In genomic region chrX:39016551-39016950, GRCh38 we compare ENCODE assay signal across 20 cellular contexts.
"Had no signal": no experiment of that assay in that cellular context is flagged by ENCODE, and none has a peak within 500 bp of the region (broad histone marks: within the 10 kb centered on the region; RNA-seq: fewer than 3 reads in every experiment).

No MANE protein-coding gene starts in this region.

- H3K27me3 ChIP-seq: colonic mucosa, foreskin keratinocyte, thyroid gland, vagina had no signal

- H3K4me1 ChIP-seq: colonic mucosa, foreskin keratinocyte, thyroid gland, vagina had no signal

- H3K9me3 ChIP-seq: colonic mucosa, left ventricle myocardium inferior, thyroid gland, vagina had no signal

- H3K9me3 Mint-ChIP-seq: activated naive CD8-positive, alpha-beta T cell treated with anti-CD3 and anti-CD28 coated beads for 36 hours; activated T-helper 1 cell treated with anti-CD3 and anti-CD28 coated beads, Interleukin-12 subunit alpha, Interleukin-12 subunit beta, Interleukin-2, Interleukin-4 antibody, amounts not matched to agents 30 ng/mL and 10 ng/mL and 1 ng/mL, durations not matched to agents 14 hours and 24 hours and 36 hours; stimulated activated effector memory CD8-positive, alpha-beta T cell treated with anti-CD3 and anti-CD28 coated beads, Interleukin-12 subunit alpha, Interleukin-12 subunit beta, amount 100 ng/mL, for 72 hours; WTC11 had no signal

- H3K27ac ChIP-seq: colonic mucosa, foreskin keratinocyte, left ventricle myocardium inferior, thyroid gland, vagina had no signal

- H3K27ac Mint-ChIP-seq: activated naive CD8-positive, alpha-beta T cell treated with anti-CD3 and anti-CD28 coated beads for 36 hours; activated T-helper 1 cell treated with anti-CD3 and anti-CD28 coated beads, Interleukin-12 subunit alpha, Interleukin-12 subunit beta, Interleukin-2, Interleukin-4 antibody, amounts not matched to agents 30 ng/mL and 10 ng/mL and 1 ng/mL, durations not matched to agents 14 hours and 24 hours and 36 hours; stimulated activated effector memory CD8-positive, alpha-beta T cell treated with anti-CD3 and anti-CD28 coated beads, Interleukin-12 subunit alpha, Interleukin-12 subunit beta, amount 100 ng/mL, for 72 hours; T-helper 17 cell; WTC11 had no signal

- DNase-seq: activated CD4-positive, alpha-beta T cell treated with anti-CD3 and anti-CD28 coated beads for 4 hours; activated CD8-positive, alpha-beta memory T cell treated with anti-CD3 and anti-CD28 coated beads for 24 hours; activated naive CD8-positive, alpha-beta T cell treated with anti-CD3 and anti-CD28 coated beads for 36 hours; amygdala; central memory CD4-positive, alpha-beta T cell; colonic mucosa; foreskin keratinocyte; glutamatergic neuron; left ventricle myocardium inferior; mesenchymal stem cell; stimulated activated CD4-positive, alpha-beta T cell treated with anti-CD3 and anti-CD28 coated beads, Interleukin-12 subunit alpha, Interleukin-12 subunit beta, amount 100 ng/mL, for 4 hours; stimulated activated CD4-positive, alpha-beta T cell treated with anti-CD3 and anti-CD28 coated beads, Interleukin-2, amount 100 ng/mL, for 24 hours; T-helper 17 cell; thyroid gland had no signal

- H3K4me3 ChIP-seq: colonic mucosa, left ventricle myocardium inferior, thyroid gland, vagina had no signal

- H3K4me3 Mint-ChIP-seq: activated naive CD8-positive, alpha-beta T cell treated with anti-CD3 and anti-CD28 coated beads for 36 hours; activated T-helper 1 cell treated with anti-CD3 and anti-CD28 coated beads, Interleukin-12 subunit alpha, Interleukin-12 subunit beta, Interleukin-2, Interleukin-4 antibody, amounts not matched to agents 30 ng/mL and 10 ng/mL and 1 ng/mL, durations not matched to agents 14 hours and 24 hours and 36 hours; brain; neural crest cell; stimulated activated effector memory CD8-positive, alpha-beta T cell treated with anti-CD3 and anti-CD28 coated beads, Interleukin-12 subunit alpha, Interleukin-12 subunit beta, amount 100 ng/mL, for 72 hours; T-helper 17 cell; WTC11 had no signal

- H3K36me3 Mint-ChIP-seq: activated naive CD8-positive, alpha-beta T cell treated with anti-CD3 and anti-CD28 coated beads for 36 hours; brain; stimulated activated effector memory CD8-positive, alpha-beta T cell treated with anti-CD3 and anti-CD28 coated beads, Interleukin-12 subunit alpha, Interleukin-12 subunit beta, amount 100 ng/mL, for 72 hours; WTC11 had no signal

- H3K36me3 ChIP-seq: colonic mucosa, left ventricle myocardium inferior, thyroid gland, vagina had no signal

- H3K27me3 Mint-ChIP-seq: activated naive CD8-positive, alpha-beta T cell treated with anti-CD3 and anti-CD28 coated beads for 36 hours had no signal

- H3K4me1 Mint-ChIP-seq: activated naive CD8-positive, alpha-beta T cell treated with anti-CD3 and anti-CD28 coated beads for 36 hours; stimulated activated effector memory CD8-positive, alpha-beta T cell treated with anti-CD3 and anti-CD28 coated beads, Interleukin-12 subunit alpha, Interleukin-12 subunit beta, amount 100 ng/mL, for 72 hours; T-helper 17 cell had no signal

- ATAC-seq: foreskin keratinocyte; stimulated activated effector memory CD8-positive, alpha-beta T cell treated with anti-CD3 and anti-CD28 coated beads, Interleukin-12 subunit alpha, Interleukin-12 subunit beta, amount 100 ng/mL, for 72 hours; T-helper 17 cell; WTC11 had no signal
